Comparison of ENCODE assay signal across 1 cellular context in genomic region chr3:131338948-131339640, GRCh38.
TF ChIP-seq lines count a peak whose summit lies in the region.

No MANE protein-coding gene starts in this region.

TF ChIP-seq in K562, 482 proteins besides CTCF, POLR2A, EP300 and RAD21 (continued from another document):
- TF ChIP-seq ZNF512 (tag; IDR thresholded peaks at IDR 0.05): no peak
